In genomic region chr6:47780510-47781356, GRCh38 we compare ENCODE assay signal across 8 cellular contexts. TPM values are rescaled to one million over a fixed set of nuclear protein-coding genes. Genes with fewer than 3 reads are reported as not detected.
DNase-seq lines count a peak whose midpoint lies in the region; ATAC-seq and TF ChIP-seq lines count a peak whose summit lies in the region.

No MANE protein-coding gene starts in this region.

- TF ChIP-seq CTCF in DND-41 (IDR thresholded peaks at IDR 0.05; ENCODE audit: borderline replicate concordance, extremely low read depth, low read length, poor library complexity, severe bottlenecking) (peak; percentile 75), foreskin keratinocyte (conservative IDR thresholded peaks at IDR 0.05) (peak; percentile 93), osteoblast (IDR thresholded peaks at IDR 0.05; ENCODE audit: extremely low read depth, low read depth, low read length) (peak; percentile 74)

- H3K27me3 ChIP-seq in DND-41 (ENCODE audit: insufficient read depth, low read length, poor library complexity) (peaks cover 12% of the 10 kb centered on the region), foreskin keratinocyte (no peaks in the 10 kb centered on the region), osteoblast (ENCODE audit: insufficient read depth, low read length) (peaks cover 3% of the 10 kb centered on the region)

- ATAC-seq in DND-41 (ENCODE audit: insufficient read depth, low read depth) = peak; percentile 92
- peak; percentile 96 for ATAC-seq in GM21367 (IDR thresholded peaks at IDR 0.05; ENCODE audit: unreplicated experiment)
- ATAC-seq in HG03558 (IDR thresholded peaks at IDR 0.05; ENCODE audit: extremely low read depth, unreplicated experiment) = peak; percentile 80
- ATAC-seq in foreskin keratinocyte = peak; percentile 92

- DNase-seq in DND-41 (peak; percentile 28), NCI-H82 (lab: John Stamatoyannopoulos, UW) (peak; percentile 85), activated T-cell treated with anti-CD3 and anti-CD28 coated beads for 4 hours (peak; percentile 10), foreskin keratinocyte (peak; percentile 56 to 82), osteoblast (ENCODE audit: insufficient read length, low spot score, missing footprints) (peak; percentile 36), NCI-H187 treated with DMSO at 0.1 percent for 48 hours (lab: John Stamatoyannopoulos, UW) (no peak)

- H3K79me2 ChIP-seq in DND-41 (ENCODE audit: insufficient read depth, low read length) (no peaks in the 10 kb centered on the region), osteoblast (ENCODE audit: insufficient read depth, low read length) (no peaks in the 10 kb centered on the region)

- no peaks in the 10 kb centered on the region for H4K20me1 ChIP-seq in DND-41 (ENCODE audit: insufficient read depth, low read length)
- no peaks in the 10 kb centered on the region for H4K20me1 ChIP-seq in osteoblast (ENCODE audit: insufficient read depth, low read length)

- H3K4me3 ChIP-seq in DND-41 (ENCODE audit: low read depth in 1 of 2, low read length in 2 of 2) (no peak overlapping the region), osteoblast (ENCODE audit: insufficient read depth, low read length) (peak overlapping the region; percentile 28)

- no peak overlapping the region for H3K9ac ChIP-seq in DND-41 (ENCODE audit: low read depth, low read length)

- H3K36me3 ChIP-seq in DND-41 (ENCODE audit: insufficient read depth, low read length) = no peaks in the 10 kb centered on the region
- no peaks in the 10 kb centered on the region for H3K36me3 ChIP-seq in osteoblast (ENCODE audit: insufficient read depth, low read length)

- H3K4me2 ChIP-seq in DND-41 (ENCODE audit: insufficient read depth, low read length) (peak overlapping the region; percentile 45; the same call in 1 of the 2 replicates), osteoblast (ENCODE audit: insufficient read depth, low read length) (peak overlapping the region; percentile 74)

- no peak overlapping the region for H3K27ac ChIP-seq in DND-41 (ENCODE audit: low read length)
- peak overlapping the region; percentile 22 for H3K27ac ChIP-seq in foreskin keratinocyte
- H3K27ac ChIP-seq in osteoblast (ENCODE audit: low read depth, low read length) = no peak overlapping the region

- H3K4me1 ChIP-seq in DND-41 (ENCODE audit: insufficient read depth, low read length) = no peaks in the 10 kb centered on the region; the same call in 1 of the 2 replicates
- H3K4me1 ChIP-seq in foreskin keratinocyte = no peaks in the 10 kb centered on the region
- H3K4me1 ChIP-seq in osteoblast (ENCODE audit: insufficient read depth, low read length) = peaks cover 2% of the 10 kb centered on the region

- H2AFZ ChIP-seq in DND-41 (ENCODE audit: low read depth, low read length) (no peak overlapping the region; the same call in 1 of the 2 replicates), osteoblast (ENCODE audit: low read length) (peak overlapping the region; percentile 67)

- H3K9me3 ChIP-seq in DND-41 (ENCODE audit: insufficient read depth, low read length, severe bottlenecking) (no peaks in the 10 kb centered on the region), osteoblast (ENCODE audit: low read depth, low read length) (no peaks in the 10 kb centered on the region)

RNA-seq across cellular contexts. Expression of gene OPN5, which starts 1.1 kb away (rescaled TPM):
- total RNA-seq in foreskin keratinocyte = not detected in 2 replicates
- polyA plus RNA-seq in foreskin keratinocyte = 0.01 TPM in 1 of 2 replicates, not detected in the other
- under 0.01 TPM in 1 of 2 replicates, not detected in the other for total RNA-seq in osteoblast
